ENCODE assay signal across 8 cellular contexts in the genomic region with DNA sequence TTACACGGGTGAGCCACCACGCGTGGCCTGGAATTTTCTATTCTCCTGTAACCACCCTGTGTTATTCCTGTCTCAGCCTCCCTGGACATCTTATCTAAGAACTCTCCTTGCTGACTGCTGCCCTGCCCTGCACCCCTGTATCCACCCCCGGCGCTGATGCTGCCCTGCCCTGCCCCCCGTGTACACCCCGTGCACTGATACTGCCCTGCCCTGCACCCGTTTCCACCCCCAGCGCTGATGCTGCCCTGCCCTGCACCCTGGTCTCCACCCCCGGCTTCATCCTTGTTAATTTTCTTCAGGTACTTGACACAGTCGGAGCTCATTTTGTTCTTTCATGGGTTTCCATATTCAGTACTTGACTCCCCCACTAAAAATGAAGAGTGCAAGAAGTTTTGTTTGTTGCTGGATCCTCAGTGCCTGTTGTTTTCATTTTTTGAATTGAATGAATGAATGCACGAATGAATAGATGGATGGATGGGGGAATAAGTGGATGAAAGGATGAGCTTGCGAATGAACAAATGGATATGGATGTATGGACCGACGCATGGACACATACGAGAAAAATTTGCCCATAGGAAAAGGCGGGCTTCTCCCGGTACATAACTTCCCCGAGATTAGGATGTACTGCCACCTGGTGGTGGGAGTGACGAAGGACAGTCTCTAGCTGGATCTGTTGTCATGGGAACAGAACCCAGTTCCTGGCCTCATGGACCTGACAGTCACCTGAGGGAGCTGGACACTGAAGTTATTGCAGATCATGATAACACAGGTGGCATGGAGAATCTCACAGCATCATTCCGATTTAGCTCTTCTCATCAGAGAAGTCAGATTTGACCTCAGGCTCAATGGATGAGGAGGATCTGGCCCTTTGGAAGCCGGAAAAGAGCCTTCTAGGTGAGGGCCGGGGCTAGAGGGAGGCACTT. TPM values are rescaled to one million over a fixed set of nuclear protein-coding genes. Genes with fewer than 3 reads are reported as not detected.
DNase-seq lines count a peak whose midpoint lies in the region; ATAC-seq and TF ChIP-seq lines count a peak whose summit lies in the region.

No MANE protein-coding gene starts in this region.

- H3K36me3 ChIP-seq in MG63 (no peaks in the 10 kb centered on the region), gastroesophageal sphincter (no peaks in the 10 kb centered on the region), tibial artery (no peaks in the 10 kb centered on the region)

- H3K27me3 ChIP-seq in MG63 = no peaks in the 10 kb centered on the region
- no peaks in the 10 kb centered on the region for H3K27me3 ChIP-seq in gastroesophageal sphincter
- H3K27me3 ChIP-seq in tibial artery = no peaks in the 10 kb centered on the region

- H3K9me3 Mint-ChIP-seq in osteocyte (ENCODE audit: unreplicated experiment) = peaks cover 3% of the 10 kb centered on the region

- TF ChIP-seq CTCF in GM10266 (IDR thresholded peaks at IDR 0.05; ENCODE audit: control insufficient read depth, insufficient read depth, low read depth, missing control alignments) (peak; percentile 85), gastroesophageal sphincter (IDR thresholded peaks at IDR 0.05) (peak; percentile 96 to 98 (median 97)), osteocyte (IDR thresholded peaks at IDR 0.05) (peak; percentile 96), tibial artery (IDR thresholded peaks at IDR 0.05) (peak; percentile 94 to 95)

- H3K4me1 ChIP-seq in gastroesophageal sphincter (peaks cover 0 to 6% (median 0%) of the 10 kb centered on the region in 3 donors), tibial artery (peaks cover 0 to 4% (median 1%) of the 10 kb centered on the region in 4 donors)

- H3K4me1 Mint-ChIP-seq in osteocyte (ENCODE audit: unreplicated experiment) = peaks cover 4% of the 10 kb centered on the region

- no peak overlapping the region for H3K4me3 Mint-ChIP-seq in osteocyte (ENCODE audit: unreplicated experiment)

- 37 to 38% methylated on average over 18 to 22 of the region's 23 CpGs for WGBS in gastroesophageal sphincter (ENCODE audit: low coverage in 1 of 2), 2 donors

- H3K36me3 Mint-ChIP-seq in osteocyte (ENCODE audit: unreplicated experiment) = no peaks in the 10 kb centered on the region

- TF ChIP-seq EP300 in gastroesophageal sphincter (IDR thresholded peaks at IDR 0.05) = no peak

- DNase-seq in GM10266 (ENCODE audit: extremely low spot score) = peak; percentile 84
- DNase-seq in MG63 = peak; percentile 62
- peak; percentile 61 for DNase-seq in SK-N-DZ (ENCODE audit: low spot score)
- DNase-seq in activated naive CD4-positive, alpha-beta T cell (lab: John Stamatoyannopoulos, UW) = peak; percentile 20 to 54 (median 33)
- peak; percentile 90 for DNase-seq in osteocyte (ENCODE audit: extremely low spot score, unreplicated experiment)
- peak; percentile 80 to 82 for DNase-seq in tibial artery

- no peak overlapping the region for H3K27ac Mint-ChIP-seq in osteocyte (ENCODE audit: unreplicated experiment)

- no peak overlapping the region for H3K27ac ChIP-seq in gastroesophageal sphincter
- no peak overlapping the region for H3K27ac ChIP-seq in tibial artery

- H3K27me3 Mint-ChIP-seq in osteocyte (ENCODE audit: unreplicated experiment) = no peaks in the 10 kb centered on the region

- TF ChIP-seq POLR2A in gastroesophageal sphincter (IDR thresholded peaks at IDR 0.05) = no peak

- intact Hi-C loops in tibial artery (cut with DNase I; ENCODE audit: low total_unique reads) = loop anchor here (10.0 kb wide), 3 partner anchors 344 to 434 kb away; no protein-coding TSS in a partner anchor

- ATAC-seq in gastroesophageal sphincter (peak; percentile 59), GM18861 (IDR thresholded peaks at IDR 0.05; ENCODE audit: unreplicated experiment) (no peak)

- no peak overlapping the region for H3K4me3 ChIP-seq in MG63
- H3K4me3 ChIP-seq in gastroesophageal sphincter = no peak overlapping the region
- H3K4me3 ChIP-seq in tibial artery = no peak overlapping the region

- H3K9me3 ChIP-seq in MG63 = peaks cover 2% of the 10 kb centered on the region; the same call in 1 of the 2 replicates
- peaks cover 0 to 12% (median 0%) of the 10 kb centered on the region in 3 donors for H3K9me3 ChIP-seq in gastroesophageal sphincter
- peaks cover 0 to 6% (median 0%) of the 10 kb centered on the region in 3 donors for H3K9me3 ChIP-seq in tibial artery

RNA-seq across cellular contexts. Expression of gene AADACL4, which starts 14.9 kb away (rescaled TPM):
- total RNA-seq in MG63 (2014; rRNA removed; shearing (Covaris generic); ENCODE audit: low replicate concordance) = not detected in 2 replicates
- polyA plus RNA-seq in SK-N-DZ (2014; cell fraction: cytosol; rRNA removed) = not detected in 2 replicates
- not detected in 2 replicates for polyA plus RNA-seq in SK-N-DZ (2014; cell fraction: nucleus; rRNA removed)
- total RNA-seq in gastroesophageal sphincter (not detected), osteocyte (not detected in 2 replicates)

RNA-seq across cellular contexts. Expression of gene DHRS3, which starts 40.8 kb away (rescaled TPM):
- total RNA-seq in MG63 (2014; rRNA removed; shearing (Covaris generic); ENCODE audit: low replicate concordance) = 229 and 317 TPM in 2 replicates
- not detected in 2 replicates for polyA plus RNA-seq in SK-N-DZ (2014; cell fraction: cytosol; rRNA removed)
- not detected in 2 replicates for polyA plus RNA-seq in SK-N-DZ (2014; cell fraction: nucleus; rRNA removed)
- total RNA-seq in gastroesophageal sphincter = 100 to 1,000 TPM; 115 to 211 (median 186) TPM
- total RNA-seq in osteocyte = 52.5 and 55.3 TPM in 2 replicates

RNA-seq across cellular contexts. Expression of gene AADACL3, which starts 57.1 kb away (rescaled TPM):
- total RNA-seq in MG63 (2014; rRNA removed; shearing (Covaris generic); ENCODE audit: low replicate concordance) = not detected in 2 replicates
- not detected in 2 replicates for polyA plus RNA-seq in SK-N-DZ (2014; cell fraction: cytosol; rRNA removed)
- not detected in 2 replicates for polyA plus RNA-seq in SK-N-DZ (2014; cell fraction: nucleus; rRNA removed)
- total RNA-seq in gastroesophageal sphincter (not detected), osteocyte (not detected in 2 replicates)

Comparison
In these comparisons a context has a peak if more than half of its experiments do, and no peak if none do; other contexts are left out.
1. DNase-seq: peak in every context shown above with its lines; median percentile 90 in osteocyte; 84 in GM10266; 81 in tibial artery; 62 in MG63; 61 in SK-N-DZ; 33 in activated naive CD4-positive, alpha-beta T cell.